In genomic region chr17:63139356-63139755, GRCh38 we compare ENCODE assay signal across 15 cellular contexts.
A peak's percentile ranks its signal among the peaks of the same experiment; 100 is the strongest.
DNase-seq lines count a peak whose midpoint lies in the region; ATAC-seq, FAIRE-seq and TF ChIP-seq lines count a peak whose summit lies in the region.
"Had no signal": no experiment of that assay in that cellular context is flagged by ENCODE, and none has a peak within 500 bp of the region (broad histone marks: within the 10 kb centered on the region; RNA-seq: fewer than 3 reads in every experiment).

No MANE protein-coding gene starts in this region.

- intact Hi-C loops in upper lobe of right lung (cut with DNase I) (no loop called here), adrenal gland (cut with DNase I) (no loop called here), cardiac septum (cut with DNase I) (no loop called here)

- peak overlapping the region; percentile 13 to 48 (median 24) for H3K27ac Mint-ChIP-seq in nephron
- H3K27ac Mint-ChIP-seq: CD4-positive, alpha-beta memory T cell had no signal

- H3K27ac ChIP-seq in upper lobe of right lung, result no peak overlapping the region
- H3K27ac ChIP-seq in adrenal gland, result no peak overlapping the region

- WGBS in adrenal gland, 4 donors, result 90 to 96% (median 95%) methylated on average over 3 of the region's 3 CpGs

- no peaks in the 10 kb centered on the region for H3K9me3 ChIP-seq in upper lobe of right lung
- no peaks in the 10 kb centered on the region for H3K9me3 ChIP-seq in adrenal gland (replicated peaks in 1 of 3)
- H3K9me3 ChIP-seq in BE2C, result no peaks in the 10 kb centered on the region
- H3K9me3 ChIP-seq: HAP-1 had no signal

- H3K4me3 ChIP-seq in upper lobe of right lung (no peak overlapping the region), adrenal gland (no peak overlapping the region), BE2C (ENCODE audit: low read depth, low read length) (no peak overlapping the region)
- H3K4me3 ChIP-seq: HAP-1, K562 had no signal

- no peak overlapping the region for H3K4me3 Mint-ChIP-seq in nephron
- H3K4me3 Mint-ChIP-seq: CD4-positive, alpha-beta memory T cell had no signal

- peak; percentile 45 for FAIRE-seq in H54 (lab: Jason Lieb, UNC)
- FAIRE-seq: GM12891, K562 had no signal

- H3K4me1 ChIP-seq in upper lobe of right lung (peaks cover 3% of the 10 kb centered on the region), adrenal gland (replicated peaks in 1 of 2) (no peaks in the 10 kb centered on the region), BE2C (peaks cover 9% of the 10 kb centered on the region)

- H3K36me3 Mint-ChIP-seq in nephron (ENCODE audit: low read depth), result peaks cover 2% of the 10 kb centered on the region
- H3K36me3 Mint-ChIP-seq: CD4-positive, alpha-beta memory T cell had no signal

- H3K27me3 Mint-ChIP-seq in nephron (ENCODE audit: low read depth), result no peaks in the 10 kb centered on the region
- H3K27me3 Mint-ChIP-seq: CD4-positive, alpha-beta memory T cell had no signal

- H3K36me3 ChIP-seq in upper lobe of right lung (no peaks in the 10 kb centered on the region), adrenal gland (replicated peaks in 1 of 2) (no peaks in the 10 kb centered on the region), BE2C (no peaks in the 10 kb centered on the region)
- H3K36me3 ChIP-seq: HAP-1 had no signal

- peak; percentile 23 for ATAC-seq in upper lobe of right lung
- ATAC-seq: K562 had no signal

- H3K9me3 Mint-ChIP-seq in nephron, result peaks cover under 1% of the 10 kb centered on the region
- H3K9me3 Mint-ChIP-seq: CD4-positive, alpha-beta memory T cell had no signal

- no peak for TF ChIP-seq POLR2A in H54 (IDR thresholded peaks at IDR 0.05; ENCODE audit: low read depth, low read length)
- no peak for TF ChIP-seq POLR2A in adrenal gland (IDR thresholded peaks at IDR 0.05)

- H3K27me3 ChIP-seq in upper lobe of right lung, result no peaks in the 10 kb centered on the region
- H3K27me3 ChIP-seq in adrenal gland, result no peaks in the 10 kb centered on the region
- no peaks in the 10 kb centered on the region for H3K27me3 ChIP-seq in BE2C

- H3K4me1 Mint-ChIP-seq in nephron, result peaks cover 39% of the 10 kb centered on the region

- TF ChIP-seq CTCF in nephron (IDR thresholded peaks at IDR 0.05; ENCODE audit: unreplicated experiment in 3 of 3), result no peak
- no peak for TF ChIP-seq CTCF in upper lobe of right lung (IDR thresholded peaks at IDR 0.05)
- no peak for TF ChIP-seq CTCF in adrenal gland (IDR thresholded peaks at IDR 0.05)
- no peak for TF ChIP-seq CTCF in BE2C (IDR thresholded peaks at IDR 0.05; ENCODE audit: low read depth, low read length)

- DNase-seq in H54 (ENCODE audit: insufficient read length, low spot score) (no peak), LHCN-M2 (ENCODE audit: low read depth) (peak; percentile 47), upper lobe of right lung (no peak), adrenal gland (no peak), BE2C (no peak), cardiac septum (ENCODE audit: low spot score) (no peak)
- DNase-seq: ACHN; C1 segment of cervical spinal cord; CD4-positive, alpha-beta memory T cell; DMS79 treated with DMSO at 0.1 percent for 48 hours; GOT3 had no signal
